Comparison of ENCODE assay signal across 11 cellular contexts in the genomic region with DNA sequence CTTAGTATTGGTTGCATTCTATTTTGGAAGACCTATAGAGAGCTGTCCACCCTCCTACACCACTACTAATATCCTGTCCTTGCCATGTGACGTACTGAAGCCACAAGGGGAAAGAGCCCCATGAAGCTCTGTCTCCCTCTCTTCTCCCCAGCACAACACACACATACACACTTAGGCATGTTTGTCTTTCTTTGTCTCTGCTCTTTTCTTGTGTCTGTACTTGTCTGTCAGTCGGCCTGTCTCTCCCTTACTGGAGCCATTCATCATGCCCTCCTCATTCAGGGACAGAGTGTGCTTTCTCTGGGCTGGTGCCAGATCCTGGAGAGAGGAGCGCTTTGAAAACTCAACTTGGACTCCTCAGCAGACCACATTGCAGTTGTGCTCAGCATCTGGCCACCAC. TPM values are rescaled to one million over a fixed set of nuclear protein-coding genes. Genes with fewer than 3 reads are reported as not detected.
A peak's percentile ranks its signal among the peaks of the same experiment; 100 is the strongest.
DNase-seq lines count a peak whose midpoint lies in the region; ATAC-seq and TF ChIP-seq lines count a peak whose summit lies in the region.
"Had no signal": no experiment of that assay in that cellular context is flagged by ENCODE, and none has a peak within 500 bp of the region (broad histone marks: within the 10 kb centered on the region; RNA-seq: fewer than 3 reads in every experiment).

No MANE protein-coding gene starts in this region.

- H3K9me3 Mint-ChIP-seq in activated T-helper 2 cell treated with anti-CD3 and anti-CD28 coated beads, Interferon-gamma antibody, Interleukin-2, Interleukin-4, amounts not matched to agents 10 μg/mL and 5 μg/mL and 100 μg/mL, durations not matched to agents 14 hours and 24 hours and 36 hours = no peaks in the 10 kb centered on the region
- H3K9me3 Mint-ChIP-seq: nephron had no signal

- H3K27me3 ChIP-seq in sigmoid colon = no peaks in the 10 kb centered on the region
- no peaks in the 10 kb centered on the region for H3K27me3 ChIP-seq in BE2C

- peaks cover 85% of the 10 kb centered on the region for H3K4me1 Mint-ChIP-seq in activated T-helper 2 cell treated with anti-CD3 and anti-CD28 coated beads, Interferon-gamma antibody, Interleukin-2, Interleukin-4, amounts not matched to agents 10 μg/mL and 5 μg/mL and 100 μg/mL, durations not matched to agents 14 hours and 24 hours and 36 hours (ENCODE audit: low read depth)

- intact Hi-C loops in activated T-helper 2 cell treated with anti-CD3 and anti-CD28 coated beads, Interferon-gamma antibody, Interleukin-2, Interleukin-4, amounts not matched to agents 10 μg/mL and 5 μg/mL and 100 μg/mL, durations not matched to agents 14 hours and 24 hours and 36 hours (cut with micrococcal nuclease) = no loop called here
- intact Hi-C loops in sigmoid colon (cut with DNase I) = no loop called here

- peak overlapping the region; percentile 42 for H3K27ac Mint-ChIP-seq in activated T-helper 2 cell treated with anti-CD3 and anti-CD28 coated beads, Interferon-gamma antibody, Interleukin-2, Interleukin-4, amounts not matched to agents 10 μg/mL and 5 μg/mL and 100 μg/mL, durations not matched to agents 14 hours and 24 hours and 36 hours

- H3K27me3 Mint-ChIP-seq in activated T-helper 2 cell treated with anti-CD3 and anti-CD28 coated beads, Interferon-gamma antibody, Interleukin-2, Interleukin-4, amounts not matched to agents 10 μg/mL and 5 μg/mL and 100 μg/mL, durations not matched to agents 14 hours and 24 hours and 36 hours (ENCODE audit: low read depth) = no peaks in the 10 kb centered on the region

- H3K4me3 ChIP-seq in sigmoid colon (no peak overlapping the region), BE2C (ENCODE audit: low read depth, low read length) (no peak overlapping the region)

- H3K36me3 ChIP-seq in sigmoid colon = peaks cover 0 to 9% (median 0%) of the 10 kb centered on the region in 4 donors
- H3K36me3 ChIP-seq in BE2C = peaks cover 5% of the 10 kb centered on the region; the same call in 1 of the 2 replicates

- TF ChIP-seq EP300 in sigmoid colon (IDR thresholded peaks at IDR 0.05) = peak in 1 of 4 donors; percentile 5

- WGBS in sigmoid colon, 2 donors = 79 to 84% methylated on average over 3 of the region's 3 CpGs

- no peak for ATAC-seq in GM18519 (IDR thresholded peaks at IDR 0.05; ENCODE audit: low FRiP score, unreplicated experiment)

- H3K36me3 Mint-ChIP-seq in activated T-helper 2 cell treated with anti-CD3 and anti-CD28 coated beads, Interferon-gamma antibody, Interleukin-2, Interleukin-4, amounts not matched to agents 10 μg/mL and 5 μg/mL and 100 μg/mL, durations not matched to agents 14 hours and 24 hours and 36 hours (ENCODE audit: low read depth) = peaks cover 52% of the 10 kb centered on the region

- peak overlapping the region in 3 of 4 donors; percentile 29 to 44 (median 33) for H3K27ac ChIP-seq in sigmoid colon

- H3K4me3 Mint-ChIP-seq in activated T-helper 2 cell treated with anti-CD3 and anti-CD28 coated beads, Interferon-gamma antibody, Interleukin-2, Interleukin-4, amounts not matched to agents 10 μg/mL and 5 μg/mL and 100 μg/mL, durations not matched to agents 14 hours and 24 hours and 36 hours (ENCODE audit: low read depth) = no peak overlapping the region
- H3K4me3 Mint-ChIP-seq: nephron had no signal

- TF ChIP-seq CTCF in sigmoid colon (IDR thresholded peaks at IDR 0.05) = no peak
- no peak for TF ChIP-seq CTCF in BE2C (IDR thresholded peaks at IDR 0.05; ENCODE audit: low read depth, low read length)

- H3K4me1 ChIP-seq in sigmoid colon (peaks cover 0 to 85% (median 61%) of the 10 kb centered on the region in 4 donors), BE2C (peaks cover 7% of the 10 kb centered on the region)

- TF ChIP-seq POLR2A in sigmoid colon (IDR thresholded peaks at IDR 0.05) = no peak

- CTCF ChIA-PET in HEK293T (lab: Yijun Ruan, JAX) = no interaction called here

- H3K9me3 ChIP-seq in sigmoid colon = no peaks in the 10 kb centered on the region
- no peaks in the 10 kb centered on the region for H3K9me3 ChIP-seq in BE2C

- POLR2A ChIA-PET in HEK293T (lab: Yijun Ruan, JAX) = no interaction called here

- DNase-seq in HEK293T (ENCODE audit: extremely low spot score) = no peak
- no peak for DNase-seq in activated T-helper 2 cell treated with anti-CD3 and anti-CD28 coated beads, Interferon-gamma antibody, Interleukin-2, Interleukin-4, amounts not matched to agents 10 μg/mL and 5 μg/mL and 100 μg/mL, durations not matched to agents 14 hours and 24 hours and 36 hours (ENCODE audit: low spot score)
- DNase-seq in globus pallidus (ENCODE audit: low spot score) = peak; percentile 65
- DNase-seq in sigmoid colon = peak; percentile 81
- DNase-seq in middle frontal gyrus (ENCODE audit: extremely low spot score, low spot score) = no peak
- no peak for DNase-seq in NCI-H2107 (lab: John Stamatoyannopoulos, UW)
- no peak for DNase-seq in BE2C
- DNase-seq: activated T-cell treated with anti-CD3 and anti-CD28 coated beads for 4 hours, NCI-H1048 had no signal

TF ChIP-seq in HEK293T, 16 proteins besides CTCF, POLR2A, EP300 and RAD21:
- no peak for TF ChIP-seq SP1 (IDR thresholded peaks at IDR 0.05)
- TF ChIP-seq, protein P1, sequence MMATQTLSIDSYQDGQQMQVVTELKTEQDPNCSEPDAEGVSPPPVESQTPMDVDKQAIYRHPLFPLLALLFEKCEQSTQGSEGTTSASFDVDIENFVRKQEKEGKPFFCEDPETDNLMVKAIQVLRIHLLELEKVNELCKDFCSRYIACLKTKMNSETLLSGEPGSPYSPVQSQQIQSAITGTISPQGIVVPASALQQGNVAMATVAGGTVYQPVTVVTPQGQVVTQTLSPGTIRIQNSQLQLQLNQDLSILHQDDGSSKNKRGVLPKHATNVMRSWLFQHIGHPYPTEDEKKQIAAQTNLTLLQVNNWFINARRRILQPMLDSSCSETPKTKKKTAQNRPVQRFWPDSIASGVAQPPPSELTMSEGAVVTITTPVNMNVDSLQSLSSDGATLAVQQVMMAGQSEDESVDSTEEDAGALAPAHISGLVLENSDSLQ (IDR thresholded peaks at IDR 0.05) = peak; percentile 81

RNA-seq across cellular contexts. Expression of gene PSMD6, which starts 47.6 kb away (rescaled TPM):
- total RNA-seq in activated T-helper 2 cell treated with anti-CD3 and anti-CD28 coated beads, Interferon-gamma antibody, Interleukin-2, Interleukin-4, amounts not matched to agents 10 μg/mL and 5 μg/mL and 100 μg/mL, durations not matched to agents 14 hours and 24 hours and 36 hours = 125 and 131 TPM in 2 replicates
- total RNA-seq in sigmoid colon = 10 to 100 TPM; 60.6 to 71.7 (median 66.4) TPM
- polyA plus RNA-seq in sigmoid colon = 10 to 100 TPM; 49.2 to 61.9 (median 56.9) TPM
- polyA plus RNA-seq in BE2C (2012; ENCODE audit: insufficient read depth, insufficient read length, low read depth) = 185 TPM

Comparison
In these comparisons a context has a peak if more than half of its experiments do, and no peak if none do; other contexts are left out.
1. DNase-seq: peak in globus pallidus (single experiment) and sigmoid colon (single experiment); none in HEK293T (single experiment), activated T-helper 2 cell treated with anti-CD3 and anti-CD28 coated beads, Interferon-gamma antibody, Interleukin-2, Interleukin-4, amounts not matched to agents 10 μg/mL and 5 μg/mL and 100 μg/mL, durations not matched to agents 14 hours and 24 hours and 36 hours (single experiment), middle frontal gyrus (single experiment), NCI-H2107 (single experiment) and BE2C (single experiment).